In genomic region chr12:130119241-130119861, GRCh38 we compare ENCODE assay signal across 22 cellular contexts. TPM values are rescaled to one million over a fixed set of nuclear protein-coding genes. Genes with fewer than 3 reads are reported as not detected.
"Had no signal": no experiment of that assay in that cellular context is flagged by ENCODE, and none has a peak within 500 bp of the region (broad histone marks: within the 10 kb centered on the region; RNA-seq: fewer than 3 reads in every experiment).

No MANE protein-coding gene starts in this region.

- H3K4me1 ChIP-seq: gastrocnemius medialis, sigmoid colon, stomach, transverse colon, uterus had no signal

- H3K4me1 Mint-ChIP-seq: activated CD4-positive, alpha-beta memory T cell treated with anti-CD3 and anti-CD28 coated beads, Interleukin-2, amount 10 ng/mL, durations not matched to agents 7 days and 5 days; activated naive CD4-positive, alpha-beta T cell treated with anti-CD3 and anti-CD28 coated beads, Interleukin-2, amount 10 ng/mL, durations not matched to agents 7 days and 5 days; memory B cell; WTC11 had no signal

- H3K27ac ChIP-seq: sigmoid colon, stomach, suprapubic skin, transverse colon, uterus had no signal

- H3K27ac Mint-ChIP-seq: activated CD4-positive, alpha-beta memory T cell treated with anti-CD3 and anti-CD28 coated beads, Interleukin-2, amount 10 ng/mL, durations not matched to agents 7 days and 5 days; activated naive CD4-positive, alpha-beta T cell treated with anti-CD3 and anti-CD28 coated beads, Interleukin-2, amount 10 ng/mL, durations not matched to agents 7 days and 5 days; activated T-cell treated with anti-CD3 and anti-CD28 coated beads, Interleukin-2, amount 50 U/mL, for 72 hours; memory B cell; nephron; WTC11 had no signal

- H3K9me3 ChIP-seq: gastrocnemius medialis, sigmoid colon, stomach, suprapubic skin, transverse colon, uterus had no signal

- H3K36me3 Mint-ChIP-seq: activated naive CD4-positive, alpha-beta T cell treated with anti-CD3 and anti-CD28 coated beads, Interleukin-2, amount 10 ng/mL, durations not matched to agents 7 days and 5 days; memory B cell had no signal

- H3K27me3 ChIP-seq: suprapubic skin, transverse colon, uterus had no signal

- H3K4me3 Mint-ChIP-seq: activated CD4-positive, alpha-beta memory T cell treated with anti-CD3 and anti-CD28 coated beads, Interleukin-2, amount 10 ng/mL, durations not matched to agents 7 days and 5 days; activated naive CD4-positive, alpha-beta T cell treated with anti-CD3 and anti-CD28 coated beads, Interleukin-2, amount 10 ng/mL, durations not matched to agents 7 days and 5 days; activated T-cell treated with anti-CD3 and anti-CD28 coated beads, Interleukin-2, amount 50 U/mL, for 72 hours; memory B cell; nephron; WTC11 had no signal

- H3K27me3 Mint-ChIP-seq: activated CD4-positive, alpha-beta memory T cell treated with anti-CD3 and anti-CD28 coated beads, Interleukin-2, amount 10 ng/mL, durations not matched to agents 7 days and 5 days; memory B cell had no signal

- DNase-seq: activated CD4-positive, alpha-beta memory T cell treated with anti-CD3 and anti-CD28 coated beads, Interleukin-2, amount 10 ng/mL, durations not matched to agents 7 days and 5 days; activated effector memory CD4-positive, alpha-beta T cell treated with Interleukin-2 at 50 U/mL for 16 hours; activated naive CD4-positive, alpha-beta T cell treated with anti-CD3 and anti-CD28 coated beads, Interleukin-2, amount 10 ng/mL, durations not matched to agents 7 days and 5 days; amygdala; cortex of kidney; erythroblast; gastrocnemius medialis; head of caudate nucleus; hypothalamus; left colon; sigmoid colon; stimulated activated CD4-positive, alpha-beta T cell treated with anti-CD3 and anti-CD28 coated beads, Interleukin-4, amount 100 ng/mL, for 4 hours; stomach; T-helper 9 cell; transverse colon; uterus had no signal

- ATAC-seq: gastrocnemius medialis, left colon, WTC11 had no signal

- H3K9me3 Mint-ChIP-seq: activated naive CD4-positive, alpha-beta T cell treated with anti-CD3 and anti-CD28 coated beads, Interleukin-2, amount 10 ng/mL, durations not matched to agents 7 days and 5 days; nephron had no signal

- H3K36me3 ChIP-seq: gastrocnemius medialis, sigmoid colon, stomach, suprapubic skin, transverse colon, uterus had no signal

- H3K4me3 ChIP-seq: gastrocnemius medialis, sigmoid colon, stomach, suprapubic skin, transverse colon, uterus had no signal

RNA-seq across cellular contexts. Expression of gene FZD10, which starts 42.9 kb away (rescaled TPM):
- total RNA-seq: activated CD4-positive, alpha-beta memory T cell treated with anti-CD3 and anti-CD28 coated beads, Interleukin-2, amount 10 ng/mL, durations not matched to agents 7 days and 5 days; activated T-cell treated with anti-CD3 and anti-CD28 coated beads, Interleukin-2, amount 50 U/mL, for 72 hours; T-helper 1 cell treated with Interleukin-12 subunit alpha and Interleukin-12 subunit beta and Interleukin-4 antibody, amounts not matched to agents 30 ng/mL and 1 ng/mL, for 36 hours had no signal
